Comparison of ENCODE assay signal across 2 cellular contexts in the genomic region with DNA sequence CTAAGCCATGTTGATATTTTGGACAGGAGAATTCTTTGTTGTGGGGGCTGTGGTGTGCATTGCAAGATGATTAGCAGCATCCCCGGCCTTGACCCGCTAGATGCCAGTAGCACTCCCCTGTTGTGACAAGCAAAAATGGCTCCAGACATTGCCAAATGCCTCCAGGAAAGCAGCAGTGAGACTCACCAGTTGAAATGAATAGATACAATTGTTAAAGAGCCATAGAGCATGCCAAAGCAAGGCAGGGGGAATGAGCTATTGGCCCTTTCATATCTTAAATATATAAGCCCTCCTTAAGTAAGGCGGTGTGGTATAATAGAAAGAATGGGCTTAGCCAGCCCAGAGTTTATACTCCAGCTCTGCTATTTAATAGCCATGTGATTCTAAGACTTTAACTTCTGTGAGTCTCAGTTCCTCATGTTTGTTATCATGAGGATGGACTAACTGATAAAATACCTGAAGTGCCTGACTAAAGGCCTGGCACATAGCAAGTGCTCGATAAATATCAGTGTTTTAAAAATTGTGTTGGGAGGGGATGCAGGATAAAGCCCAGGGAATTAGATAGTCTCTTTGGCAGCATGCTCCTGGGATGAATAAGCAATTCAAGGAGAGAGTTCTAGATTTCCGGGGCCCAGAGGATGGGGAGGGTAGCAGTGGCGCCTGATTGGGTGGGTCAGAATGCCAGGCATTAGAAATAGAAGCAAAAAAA.
TF ChIP-seq lines count a peak whose summit lies in the region.

No MANE protein-coding gene starts in this region.

TF ChIP-seq in SK-N-SH treated with all-trans-retinoic acid at 6 μM for 48 hours, 23 proteins besides CTCF, POLR2A, EP300 and RAD21 (continued from another document):
- TF ChIP-seq, protein P1, sequence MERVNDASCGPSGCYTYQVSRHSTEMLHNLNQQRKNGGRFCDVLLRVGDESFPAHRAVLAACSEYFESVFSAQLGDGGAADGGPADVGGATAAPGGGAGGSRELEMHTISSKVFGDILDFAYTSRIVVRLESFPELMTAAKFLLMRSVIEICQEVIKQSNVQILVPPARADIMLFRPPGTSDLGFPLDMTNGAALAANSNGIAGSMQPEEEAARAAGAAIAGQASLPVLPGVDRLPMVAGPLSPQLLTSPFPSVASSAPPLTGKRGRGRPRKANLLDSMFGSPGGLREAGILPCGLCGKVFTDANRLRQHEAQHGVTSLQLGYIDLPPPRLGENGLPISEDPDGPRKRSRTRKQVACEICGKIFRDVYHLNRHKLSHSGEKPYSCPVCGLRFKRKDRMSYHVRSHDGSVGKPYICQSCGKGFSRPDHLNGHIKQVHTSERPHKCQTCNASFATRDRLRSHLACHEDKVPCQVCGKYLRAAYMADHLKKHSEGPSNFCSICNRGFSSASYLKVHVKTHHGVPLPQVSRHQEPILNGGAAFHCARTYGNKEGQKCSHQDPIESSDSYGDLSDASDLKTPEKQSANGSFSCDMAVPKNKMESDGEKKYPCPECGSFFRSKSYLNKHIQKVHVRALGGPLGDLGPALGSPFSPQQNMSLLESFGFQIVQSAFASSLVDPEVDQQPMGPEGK (CRISPR knock-in tag; IDR thresholded peaks at IDR 0.05; ENCODE audit: borderline replicate concordance), result 0 out of 2 replicates have a peak, but pooled peaks have one; percentile 13
- no peak for TF ChIP-seq ZNF70 (CRISPR knock-in tag; IDR thresholded peaks at IDR 0.05)
- TF ChIP-seq CSDC2 (CRISPR knock-in tag; IDR thresholded peaks at IDR 0.05), result peak; percentile 49; the same call in 1 of the 2 replicates

TF ChIP-seq in SK-N-SH, 30 proteins besides CTCF, POLR2A, EP300 and RAD21 (continued from another document):
- no peak for TF ChIP-seq MEF2A (IDR thresholded peaks at IDR 0.05; ENCODE audit: borderline replicate concordance, low read depth)
- TF ChIP-seq RFX5 (IDR thresholded peaks at IDR 0.05; ENCODE audit: low read length), result no peak
- TF ChIP-seq, protein P2, sequence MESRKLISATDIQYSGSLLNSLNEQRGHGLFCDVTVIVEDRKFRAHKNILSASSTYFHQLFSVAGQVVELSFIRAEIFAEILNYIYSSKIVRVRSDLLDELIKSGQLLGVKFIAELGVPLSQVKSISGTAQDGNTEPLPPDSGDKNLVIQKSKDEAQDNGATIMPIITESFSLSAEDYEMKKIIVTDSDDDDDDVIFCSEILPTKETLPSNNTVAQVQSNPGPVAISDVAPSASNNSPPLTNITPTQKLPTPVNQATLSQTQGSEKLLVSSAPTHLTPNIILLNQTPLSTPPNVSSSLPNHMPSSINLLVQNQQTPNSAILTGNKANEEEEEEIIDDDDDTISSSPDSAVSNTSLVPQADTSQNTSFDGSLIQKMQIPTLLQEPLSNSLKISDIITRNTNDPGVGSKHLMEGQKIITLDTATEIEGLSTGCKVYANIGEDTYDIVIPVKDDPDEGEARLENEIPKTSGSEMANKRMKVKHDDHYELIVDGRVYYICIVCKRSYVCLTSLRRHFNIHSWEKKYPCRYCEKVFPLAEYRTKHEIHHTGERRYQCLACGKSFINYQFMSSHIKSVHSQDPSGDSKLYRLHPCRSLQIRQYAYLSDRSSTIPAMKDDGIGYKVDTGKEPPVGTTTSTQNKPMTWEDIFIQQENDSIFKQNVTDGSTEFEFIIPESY (IDR thresholded peaks at IDR 0.05; ENCODE audit: borderline replicate concordance, low read depth), result no peak
- TF ChIP-seq FOXM1 (IDR thresholded peaks at IDR 0.05; ENCODE audit: low read depth), result no peak
- TF ChIP-seq SIN3A (IDR thresholded peaks at IDR 0.05; ENCODE audit: borderline replicate concordance, low read depth, low read length), result no peak
- TF ChIP-seq YY1 (IDR thresholded peaks at IDR 0.05; ENCODE audit: low read depth), result no peak
- TF ChIP-seq, protein P3, sequence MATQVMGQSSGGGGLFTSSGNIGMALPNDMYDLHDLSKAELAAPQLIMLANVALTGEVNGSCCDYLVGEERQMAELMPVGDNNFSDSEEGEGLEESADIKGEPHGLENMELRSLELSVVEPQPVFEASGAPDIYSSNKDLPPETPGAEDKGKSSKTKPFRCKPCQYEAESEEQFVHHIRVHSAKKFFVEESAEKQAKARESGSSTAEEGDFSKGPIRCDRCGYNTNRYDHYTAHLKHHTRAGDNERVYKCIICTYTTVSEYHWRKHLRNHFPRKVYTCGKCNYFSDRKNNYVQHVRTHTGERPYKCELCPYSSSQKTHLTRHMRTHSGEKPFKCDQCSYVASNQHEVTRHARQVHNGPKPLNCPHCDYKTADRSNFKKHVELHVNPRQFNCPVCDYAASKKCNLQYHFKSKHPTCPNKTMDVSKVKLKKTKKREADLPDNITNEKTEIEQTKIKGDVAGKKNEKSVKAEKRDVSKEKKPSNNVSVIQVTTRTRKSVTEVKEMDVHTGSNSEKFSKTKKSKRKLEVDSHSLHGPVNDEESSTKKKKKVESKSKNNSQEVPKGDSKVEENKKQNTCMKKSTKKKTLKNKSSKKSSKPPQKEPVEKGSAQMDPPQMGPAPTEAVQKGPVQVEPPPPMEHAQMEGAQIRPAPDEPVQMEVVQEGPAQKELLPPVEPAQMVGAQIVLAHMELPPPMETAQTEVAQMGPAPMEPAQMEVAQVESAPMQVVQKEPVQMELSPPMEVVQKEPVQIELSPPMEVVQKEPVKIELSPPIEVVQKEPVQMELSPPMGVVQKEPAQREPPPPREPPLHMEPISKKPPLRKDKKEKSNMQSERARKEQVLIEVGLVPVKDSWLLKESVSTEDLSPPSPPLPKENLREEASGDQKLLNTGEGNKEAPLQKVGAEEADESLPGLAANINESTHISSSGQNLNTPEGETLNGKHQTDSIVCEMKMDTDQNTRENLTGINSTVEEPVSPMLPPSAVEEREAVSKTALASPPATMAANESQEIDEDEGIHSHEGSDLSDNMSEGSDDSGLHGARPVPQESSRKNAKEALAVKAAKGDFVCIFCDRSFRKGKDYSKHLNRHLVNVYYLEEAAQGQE (IDR thresholded peaks at IDR 0.05; ENCODE audit: low read depth, low read length), result no peak
- TF ChIP-seq, protein P4, sequence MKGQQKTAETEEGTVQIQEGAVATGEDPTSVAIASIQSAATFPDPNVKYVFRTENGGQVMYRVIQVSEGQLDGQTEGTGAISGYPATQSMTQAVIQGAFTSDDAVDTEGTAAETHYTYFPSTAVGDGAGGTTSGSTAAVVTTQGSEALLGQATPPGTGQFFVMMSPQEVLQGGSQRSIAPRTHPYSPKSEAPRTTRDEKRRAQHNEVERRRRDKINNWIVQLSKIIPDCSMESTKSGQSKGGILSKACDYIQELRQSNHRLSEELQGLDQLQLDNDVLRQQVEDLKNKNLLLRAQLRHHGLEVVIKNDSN (IDR thresholded peaks at IDR 0.05; ENCODE audit: borderline replicate concordance, low read depth), result no peak
- TF ChIP-seq, protein P5, sequence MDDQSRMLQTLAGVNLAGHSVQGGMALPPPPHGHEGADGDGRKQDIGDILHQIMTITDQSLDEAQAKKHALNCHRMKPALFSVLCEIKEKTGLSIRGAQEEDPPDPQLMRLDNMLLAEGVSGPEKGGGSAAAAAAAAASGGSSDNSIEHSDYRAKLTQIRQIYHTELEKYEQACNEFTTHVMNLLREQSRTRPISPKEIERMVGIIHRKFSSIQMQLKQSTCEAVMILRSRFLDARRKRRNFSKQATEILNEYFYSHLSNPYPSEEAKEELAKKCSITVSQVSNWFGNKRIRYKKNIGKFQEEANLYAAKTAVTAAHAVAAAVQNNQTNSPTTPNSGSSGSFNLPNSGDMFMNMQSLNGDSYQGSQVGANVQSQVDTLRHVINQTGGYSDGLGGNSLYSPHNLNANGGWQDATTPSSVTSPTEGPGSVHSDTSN (IDR thresholded peaks at IDR 0.05), result no peak
- TF ChIP-seq GABPA (IDR thresholded peaks at IDR 0.05; ENCODE audit: low read depth), result no peak
